1 cellular context compared by ENCODE assay signal in the genomic region with DNA sequence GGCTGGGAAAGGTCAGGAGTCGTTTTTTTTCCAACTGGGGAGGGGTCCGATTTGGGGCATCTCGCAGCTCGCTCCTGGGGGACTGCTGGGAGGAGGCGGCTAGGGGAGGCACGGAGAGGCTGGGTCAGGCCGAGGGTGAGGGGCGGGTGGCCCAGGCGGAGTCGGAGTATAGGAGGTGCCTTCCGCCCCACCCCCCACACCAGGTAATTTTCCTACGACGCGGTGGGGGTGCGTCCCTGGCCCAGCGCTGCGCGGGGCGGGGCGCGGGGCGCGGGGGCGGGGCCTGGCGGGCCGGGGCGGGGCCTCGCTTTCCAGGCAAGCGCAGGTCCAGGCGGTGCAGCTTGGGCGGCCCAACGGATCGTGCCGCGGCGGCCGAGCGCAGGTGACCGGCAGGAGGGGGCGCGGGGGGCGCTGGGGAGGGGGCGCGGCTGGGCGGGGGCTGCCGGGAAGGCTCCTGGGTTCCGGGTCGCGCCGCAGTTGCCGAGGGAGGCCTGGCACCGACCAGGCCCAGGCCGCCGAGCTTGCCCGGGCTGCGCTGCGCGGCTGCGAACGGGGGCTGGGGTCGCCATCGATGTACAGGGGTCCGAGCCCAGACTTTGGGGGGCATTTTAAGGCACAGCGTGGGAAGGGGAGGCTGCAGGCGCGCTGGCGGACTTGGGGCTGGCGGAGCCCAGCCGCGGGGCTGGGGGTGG.
TF ChIP-seq lines count a peak whose summit lies in the region.

A gene with protein sequence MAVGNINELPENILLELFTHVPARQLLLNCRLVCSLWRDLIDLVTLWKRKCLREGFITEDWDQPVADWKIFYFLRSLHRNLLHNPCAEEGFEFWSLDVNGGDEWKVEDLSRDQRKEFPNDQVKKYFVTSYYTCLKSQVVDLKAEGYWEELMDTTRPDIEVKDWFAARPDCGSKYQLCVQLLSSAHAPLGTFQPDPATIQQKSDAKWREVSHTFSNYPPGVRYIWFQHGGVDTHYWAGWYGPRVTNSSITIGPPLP (plus strand): TSS at position 307 of the 692 bp plus-strand sequence. CDS start 959 bp downstream, outside the sequence.

TF ChIP-seq in endothelial cell of umbilical vein, 7 proteins besides CTCF, POLR2A, EP300 and RAD21:
- TF ChIP-seq GATA2 (IDR thresholded peaks at IDR 0.05; ENCODE audit: insufficient read depth, insufficient read length, low read depth, low read length) = no peak
- TF ChIP-seq FOS (IDR thresholded peaks at IDR 0.05; ENCODE audit: borderline replicate concordance, insufficient read depth, low read length) = no peak
- no peak for TF ChIP-seq JUN (IDR thresholded peaks at IDR 0.05; ENCODE audit: borderline replicate concordance, insufficient read depth, insufficient read length, low read depth)
- TF ChIP-seq MYC (IDR thresholded peaks at IDR 0.05; ENCODE audit: low read depth, low read length) = no peak
- TF ChIP-seq, protein P1, sequence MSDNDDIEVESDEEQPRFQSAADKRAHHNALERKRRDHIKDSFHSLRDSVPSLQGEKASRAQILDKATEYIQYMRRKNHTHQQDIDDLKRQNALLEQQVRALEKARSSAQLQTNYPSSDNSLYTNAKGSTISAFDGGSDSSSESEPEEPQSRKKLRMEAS (IDR thresholded peaks at IDR 0.05; ENCODE audit: insufficient read depth, insufficient read length) = no peak
- TF ChIP-seq EZH2 (IDR thresholded peaks at IDR 0.05; ENCODE audit: borderline replicate concordance, low read depth, low read length, severe bottlenecking) = no peak
- no peak for TF ChIP-seq POLR2AphosphoS5 (IDR thresholded peaks at IDR 0.05; ENCODE audit: insufficient read depth, low read depth, low read length)
